In the genomic region with DNA sequence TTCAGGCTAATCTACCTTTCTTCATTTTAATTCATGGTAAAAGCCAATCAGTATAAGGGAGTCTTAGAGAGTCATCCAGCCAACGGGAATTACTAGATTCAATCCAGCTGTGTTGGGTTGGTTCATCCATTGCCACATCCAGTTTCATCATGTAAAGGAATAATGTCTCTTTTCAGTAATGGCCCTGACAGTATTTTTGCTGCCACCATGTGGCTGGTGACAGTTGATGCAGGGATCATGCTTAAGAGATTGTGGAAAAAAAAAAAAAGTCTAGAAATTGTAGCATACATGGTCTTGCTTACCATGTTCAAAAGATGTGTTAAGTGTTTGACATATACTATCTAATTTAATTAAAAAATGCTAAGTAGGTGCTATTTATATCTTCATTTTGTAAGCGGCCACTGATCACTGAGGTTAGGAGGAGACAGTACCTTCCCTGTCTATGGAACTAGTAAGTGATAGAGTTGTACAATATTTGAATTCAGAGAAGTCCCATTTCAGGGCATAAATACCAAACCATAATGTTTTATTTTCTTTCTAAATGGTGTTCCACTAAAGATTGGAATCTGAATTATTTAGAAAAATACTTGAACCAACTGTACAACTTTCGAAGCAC, we compare ENCODE assay signal across 8 cellular contexts.
DNase-seq lines count a peak whose midpoint lies in the region; ATAC-seq and TF ChIP-seq lines count a peak whose summit lies in the region.

No MANE protein-coding gene starts in this region.

- peak in 1 of 2 donors; percentile 41 for TF ChIP-seq CTCF in fibroblast of lung (conservative IDR thresholded peaks at IDR 0.05 in 1 of 2, IDR thresholded peaks at IDR 0.05 in 1 of 2; ENCODE audit: low read depth in 1 of 2, low read length in 2 of 2)
- peak; percentile 62 for TF ChIP-seq CTCF in retinal pigment epithelial cell (conservative IDR thresholded peaks at IDR 0.05; ENCODE audit: low read depth, low read length)

- no peak overlapping the region for H3K27ac Mint-ChIP-seq in activated naive CD4-positive, alpha-beta T cell treated with anti-CD3 and anti-CD28 coated beads, Interleukin-2, amount 10 ng/mL, durations not matched to agents 7 days and 5 days

- H3K27me3 ChIP-seq in fibroblast of lung (ENCODE audit: control insufficient read depth, insufficient read depth, low read length), result no peaks in the 10 kb centered on the region

- no peak overlapping the region for H2AFZ ChIP-seq in fibroblast of lung (ENCODE audit: low read length)

- no peak overlapping the region for H3K4me3 Mint-ChIP-seq in activated naive CD4-positive, alpha-beta T cell treated with anti-CD3 and anti-CD28 coated beads, Interleukin-2, amount 10 ng/mL, durations not matched to agents 7 days and 5 days

- peaks cover under 1% of the 10 kb centered on the region for H3K9me3 Mint-ChIP-seq in activated naive CD4-positive, alpha-beta T cell treated with anti-CD3 and anti-CD28 coated beads, Interleukin-2, amount 10 ng/mL, durations not matched to agents 7 days and 5 days

- H3K27me3 Mint-ChIP-seq in activated naive CD4-positive, alpha-beta T cell treated with anti-CD3 and anti-CD28 coated beads, Interleukin-2, amount 10 ng/mL, durations not matched to agents 7 days and 5 days, result no peaks in the 10 kb centered on the region

- no peaks in the 10 kb centered on the region for H3K9me3 ChIP-seq in fibroblast of lung (ENCODE audit: control insufficient read depth, insufficient read depth, low read depth, low read length)

- H3K4me1 Mint-ChIP-seq in activated naive CD4-positive, alpha-beta T cell treated with anti-CD3 and anti-CD28 coated beads, Interleukin-2, amount 10 ng/mL, durations not matched to agents 7 days and 5 days, result no peaks in the 10 kb centered on the region

- no peaks in the 10 kb centered on the region for H3K36me3 Mint-ChIP-seq in activated naive CD4-positive, alpha-beta T cell treated with anti-CD3 and anti-CD28 coated beads, Interleukin-2, amount 10 ng/mL, durations not matched to agents 7 days and 5 days

- DNase-seq in GF-D8 (lab: John Stamatoyannopoulos, UW) (peak; percentile 2), HK-2 (ENCODE audit: unreplicated experiment) (peak; percentile 6), RPMI7951 (ENCODE audit: low read depth) (peak; percentile 4), fibroblast of lung (ENCODE audit: low read depth in 2 of 2) (peak; percentile 1 to 23), retinal pigment epithelial cell (ENCODE audit: low read depth) (no peak)
- no peak for DNase-seq in NK-92 treated with Interleukin-12 subunit alpha and Interleukin-12 subunit beta, amount 100 ng/mL, for 24 hours (lab: John Stamatoyannopoulos, UW)
- no peak for DNase-seq in activated naive CD4-positive, alpha-beta T cell treated with anti-CD3 and anti-CD28 coated beads, Interleukin-2, amount 10 ng/mL, durations not matched to agents 7 days and 5 days

- no peaks in the 10 kb centered on the region for H3K36me3 ChIP-seq in fibroblast of lung (ENCODE audit: control insufficient read depth, insufficient read depth, low read length)

- ATAC-seq in GM21367 (IDR thresholded peaks at IDR 0.05; ENCODE audit: unreplicated experiment), result peak; percentile 95

- H3K79me2 ChIP-seq in fibroblast of lung (ENCODE audit: control insufficient read depth, insufficient read depth, low read length), result no peaks in the 10 kb centered on the region

- H3K4me3 ChIP-seq in fibroblast of lung (replicated peaks in 1 of 4; ENCODE audit: control extremely low read depth in 1 of 4, insufficient read depth in 1 of 4, low read depth in 3 of 4, low read length in 4 of 4), result no peak overlapping the region
- no peak overlapping the region for H3K4me3 ChIP-seq in retinal pigment epithelial cell (ENCODE audit: low read length)

- H3K4me2 ChIP-seq in fibroblast of lung (ENCODE audit: extremely low read depth, insufficient read depth, low read length), result no peak overlapping the region

- no peak overlapping the region for H3K9ac ChIP-seq in fibroblast of lung (ENCODE audit: insufficient read depth, low read length)

- no peaks in the 10 kb centered on the region for H4K20me1 ChIP-seq in fibroblast of lung (ENCODE audit: control insufficient read depth, extremely low read depth, insufficient read depth, low read length)

- CTCF ChIA-PET in activated naive CD4-positive, alpha-beta T cell treated with anti-CD3 and anti-CD28 coated beads, Interleukin-2, amount 10 ng/mL, durations not matched to agents 7 days and 5 days (lab: Charles Lee), result no interaction called here

- no peaks in the 10 kb centered on the region for H3K4me1 ChIP-seq in fibroblast of lung (ENCODE audit: control insufficient read depth, extremely low read depth, insufficient read depth, low read length)

- no peak overlapping the region for H3K27ac ChIP-seq in fibroblast of lung (ENCODE audit: insufficient read depth, low read length)

Comparison
In these comparisons a context has a peak if more than half of its experiments do, and no peak if none do; other contexts are left out.
1. DNase-seq: peak in GF-D8 (single experiment), HK-2 (single experiment), RPMI7951 (single experiment) and fibroblast of lung (2 of 2); none in retinal pigment epithelial cell (single experiment), NK-92 treated with Interleukin-12 subunit alpha and Interleukin-12 subunit beta, amount 100 ng/mL, for 24 hours (single experiment) and activated naive CD4-positive, alpha-beta T cell treated with anti-CD3 and anti-CD28 coated beads, Interleukin-2, amount 10 ng/mL, durations not matched to agents 7 days and 5 days (single experiment).